ENCODE assay signal across 18 cellular contexts in the genomic region with DNA sequence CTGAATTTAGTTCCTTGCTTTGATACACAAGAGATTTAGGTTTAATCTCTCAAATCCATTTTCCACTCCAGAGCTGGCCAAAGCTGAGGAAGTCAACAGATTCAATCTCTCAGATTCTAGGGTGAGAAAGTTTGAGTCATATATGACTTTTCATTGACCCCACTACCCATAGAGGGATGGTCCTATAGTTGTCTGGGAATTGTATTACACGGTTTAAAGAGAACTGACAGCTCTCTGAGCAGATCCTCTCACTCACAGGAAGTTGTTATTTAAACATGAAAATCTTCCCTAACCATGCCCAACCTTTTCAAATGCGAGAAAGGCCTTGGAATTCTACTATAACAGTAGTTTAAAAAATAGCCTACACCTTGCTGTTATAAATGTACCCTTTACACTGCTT.
"Had no signal": no experiment of that assay in that cellular context is flagged by ENCODE, and none has a peak within 500 bp of the region (broad histone marks: within the 10 kb centered on the region; RNA-seq: fewer than 3 reads in every experiment).

No MANE protein-coding gene starts in this region.

- H3K27ac Mint-ChIP-seq: activated naive CD4-positive, alpha-beta T cell treated with anti-CD3 and anti-CD28 coated beads for 36 hours; activated T-helper 17 cell treated with anti-CD3 and anti-CD28 coated beads, Interleukin-2, amount 50 U/mL, for 72 hours; naive thymus-derived CD8-positive, alpha-beta T cell had no signal

- FAIRE-seq: colon, endometrium, keratinocyte had no signal

- H3K9me3 Mint-ChIP-seq: activated naive CD4-positive, alpha-beta T cell treated with anti-CD3 and anti-CD28 coated beads for 36 hours; activated T-helper 17 cell treated with anti-CD3 and anti-CD28 coated beads, Interleukin-2, amount 50 U/mL, for 72 hours had no signal

- H3K4me3 ChIP-seq: transverse colon had no signal

- H3K36me3 ChIP-seq: transverse colon had no signal

- H3K4me1 Mint-ChIP-seq: activated T-helper 17 cell treated with anti-CD3 and anti-CD28 coated beads, Interleukin-2, amount 50 U/mL, for 72 hours; naive thymus-derived CD8-positive, alpha-beta T cell had no signal

- H3K27ac ChIP-seq: transverse colon, VCaP had no signal

- H3K27me3 Mint-ChIP-seq: activated T-helper 17 cell treated with anti-CD3 and anti-CD28 coated beads, Interleukin-2, amount 50 U/mL, for 72 hours; naive thymus-derived CD8-positive, alpha-beta T cell had no signal

- DNase-seq: activated CD4-positive, alpha-beta T cell treated with anti-CD3 and anti-CD28 coated beads for 1 hour; activated CD4-positive, alpha-beta T cell treated with anti-CD3 and anti-CD28 coated beads, Interleukin-2, amount 50 U/mL, for 4 hours; activated naive CD4-positive, alpha-beta T cell treated with anti-CD3 and anti-CD28 coated beads for 36 hours; activated T-cell treated with anti-CD3 and anti-CD28 coated beads for 4 hours; caudate nucleus; naive thymus-derived CD8-positive, alpha-beta T cell; posterior cingulate gyrus; retina; stimulated activated CD4-positive, alpha-beta T cell treated with anti-CD3 and anti-CD28 coated beads, Interleukin-4, amount 100 ng/mL, for 24 hours; stimulated activated naive CD4-positive, alpha-beta T cell treated with Interleukin-2 at 50 U/mL for 16 hours; substantia nigra; transverse colon had no signal

- ATAC-seq: activated T-helper 17 cell treated with anti-CD3 and anti-CD28 coated beads, Interleukin-2, amount 50 U/mL, for 72 hours; left lobe of liver; naive thymus-derived CD8-positive, alpha-beta T cell had no signal

- H3K36me3 Mint-ChIP-seq: naive thymus-derived CD8-positive, alpha-beta T cell had no signal

- H3K9me3 ChIP-seq: transverse colon had no signal

- H3K27me3 ChIP-seq: transverse colon had no signal

- H3K4me1 ChIP-seq: transverse colon had no signal

- H3K4me3 Mint-ChIP-seq: activated naive CD4-positive, alpha-beta T cell treated with anti-CD3 and anti-CD28 coated beads for 36 hours; activated T-helper 17 cell treated with anti-CD3 and anti-CD28 coated beads, Interleukin-2, amount 50 U/mL, for 72 hours; naive thymus-derived CD8-positive, alpha-beta T cell had no signal
